Comparison of ENCODE assay signal across 18 cellular contexts in the genomic region with DNA sequence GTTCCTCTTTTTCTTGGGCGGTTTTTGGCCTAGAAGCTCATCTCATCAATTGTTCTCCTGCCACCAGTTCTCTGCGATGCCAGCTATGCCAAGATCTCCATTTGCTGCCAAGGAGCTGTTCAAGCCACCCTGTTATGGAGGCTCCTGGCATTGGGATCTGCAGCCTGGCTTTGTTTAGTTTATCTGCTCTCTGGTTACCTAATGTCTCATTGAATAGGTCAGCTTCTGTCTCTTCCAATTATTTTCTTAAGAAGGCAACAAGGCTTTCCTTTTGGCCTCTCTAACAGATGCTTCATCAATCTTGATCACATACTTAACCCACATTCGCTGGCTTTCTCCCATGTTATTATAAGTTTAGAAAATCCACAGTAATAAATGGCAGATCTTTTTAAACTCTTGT.
"Had no signal": no experiment of that assay in that cellular context is flagged by ENCODE, and none has a peak within 500 bp of the region (broad histone marks: within the 10 kb centered on the region; RNA-seq: fewer than 3 reads in every experiment).

No MANE protein-coding gene starts in this region.

- H3K9me3 ChIP-seq: colonic mucosa, tibial nerve had no signal

- ATAC-seq: activated CD8-positive, alpha-beta T cell treated with anti-CD3 and anti-CD28 coated beads for 36 hours; activated T-helper 17 cell treated with anti-CD3 and anti-CD28 coated beads, Interleukin-2, amount 50 U/mL, for 72 hours; foreskin keratinocyte; left lobe of liver had no signal

- H3K27ac ChIP-seq: brain microvascular endothelial cell, colonic mucosa, foreskin keratinocyte had no signal

- H3K4me1 ChIP-seq: colonic mucosa, foreskin keratinocyte, tibial nerve had no signal

- DNase-seq: activated CD4-positive, alpha-beta T cell treated with anti-CD3 and anti-CD28 coated beads, Interleukin-2, amount 10 ng/mL, durations not matched to agents 24 days and 14 days; activated CD8-positive, alpha-beta T cell treated with anti-CD3 and anti-CD28 coated beads for 36 hours; activated naive CD4-positive, alpha-beta T cell; activated naive CD8-positive, alpha-beta T cell treated with anti-CD3 and anti-CD28 coated beads for 36 hours; activated T-cell treated with anti-CD3 and anti-CD28 coated beads, Interleukin-2, amount 50 U/mL, for 1 hour; amniotic stem cell; brain microvascular endothelial cell; colonic mucosa; foreskin keratinocyte; kidney; occipital lobe; posterior cingulate gyrus; retina; stimulated activated naive CD4-positive, alpha-beta T cell; T1000 had no signal

- H3K36me3 ChIP-seq: brain microvascular endothelial cell, colonic mucosa, tibial nerve had no signal

- H3K4me3 ChIP-seq: colonic mucosa, tibial nerve had no signal

- H3K27me3 ChIP-seq: brain microvascular endothelial cell, colonic mucosa, foreskin keratinocyte, tibial nerve had no signal
